In the genomic region with DNA sequence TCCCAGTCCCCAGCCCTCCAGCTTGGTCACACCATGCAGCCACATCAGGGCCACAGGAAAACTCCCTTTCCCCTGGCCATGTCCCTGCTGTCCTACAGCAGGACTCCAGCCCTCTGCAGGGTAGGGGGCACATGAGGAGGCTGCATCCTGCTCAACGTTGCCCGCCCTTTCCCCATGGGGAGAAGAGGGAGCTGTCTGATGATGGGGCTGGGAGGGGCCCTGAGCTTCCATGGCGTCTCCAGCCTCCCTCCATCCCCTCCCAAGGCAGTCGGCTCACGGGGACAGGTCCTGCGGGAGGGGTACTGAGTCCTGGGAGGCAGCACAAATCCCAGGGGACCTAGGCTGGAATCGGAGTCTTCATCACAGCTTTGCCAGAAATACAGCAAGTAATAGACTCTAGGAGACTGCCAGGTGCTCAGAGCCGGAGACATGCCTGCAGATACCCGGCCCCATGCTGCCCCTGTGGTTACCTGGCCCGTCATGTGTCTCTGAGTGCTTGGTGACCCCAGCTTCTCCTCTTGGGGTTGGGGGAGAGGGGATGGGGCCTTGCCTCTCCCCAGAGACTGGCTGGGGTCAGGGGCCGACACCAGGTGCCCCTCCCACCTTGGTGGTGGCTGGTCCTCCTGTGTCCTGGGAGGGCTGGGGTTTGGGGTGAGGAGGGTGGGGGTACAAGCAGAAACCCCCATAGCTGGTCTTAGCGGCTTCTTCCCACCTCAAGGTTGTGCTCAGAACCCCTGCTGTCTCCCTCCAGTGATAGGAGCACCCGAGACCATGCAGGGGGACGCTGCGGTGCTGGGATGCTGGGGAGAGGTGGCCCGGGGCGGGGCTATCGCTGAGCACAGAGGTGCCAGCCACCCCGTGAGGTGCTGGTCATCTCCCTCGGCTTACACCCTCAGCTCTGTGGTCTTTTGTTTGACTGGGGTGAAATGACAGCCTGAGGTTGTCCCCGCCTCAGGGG, we compare ENCODE assay signal across 32 cellular contexts. TPM values are rescaled to one million over a fixed set of nuclear protein-coding genes. Genes with fewer than 3 reads are reported as not detected.
"Had no signal": no experiment of that assay in that cellular context is flagged by ENCODE, and none has a peak within 500 bp of the region (broad histone marks: within the 10 kb centered on the region; RNA-seq: fewer than 3 reads in every experiment).

No MANE protein-coding gene starts in this region.

- H3K4me1 Mint-ChIP-seq: activated naive CD8-positive, alpha-beta T cell treated with anti-CD3 and anti-CD28 coated beads, Interleukin-2, amount 50 U/mL, for 24 hours; naive B cell had no signal

- DNase-seq: activated CD4-positive, alpha-beta T cell treated with anti-CD3 and anti-CD28 coated beads for 1 hour; activated effector memory CD4-positive, alpha-beta T cell treated with Interleukin-2 at 50 U/mL for 16 hours; activated naive CD4-positive, alpha-beta T cell treated with anti-CD3 and anti-CD28 coated beads, Interleukin-2, amount 50 U/mL, for 16 hours; activated naive CD8-positive, alpha-beta T cell treated with anti-CD3 and anti-CD28 coated beads, Interleukin-2, amount 50 U/mL, for 24 hours; activated T-cell treated with anti-CD3 and anti-CD28 coated beads, Interleukin-2, amount 50 U/mL, for 48 hours; anterior cingulate cortex; heart right ventricle; islet precursor cell; left cardiac atrium; mesendoderm; mucosa of descending colon; naive B cell; occipital lobe; stimulated activated CD4-positive, alpha-beta T cell treated with anti-CD3 and anti-CD28 coated beads, Interleukin-2, amount 100 ng/mL, for 48 hours; stimulated activated CD8-positive, alpha-beta memory T cell treated with anti-CD3 and anti-CD28 coated beads, Interleukin-4, amount 100 ng/mL, for 48 hours; stimulated activated naive CD4-positive, alpha-beta T cell; substantia nigra; T-helper 1 cell; thyroid gland had no signal

- H3K4me1 ChIP-seq: body of pancreas had no signal

- H3K36me3 Mint-ChIP-seq: naive B cell had no signal

- H3K27me3 ChIP-seq: body of pancreas, cardiac muscle cell, thyroid gland had no signal

- H3K36me3 ChIP-seq: cardiac muscle cell, heart right ventricle, sigmoid colon, thyroid gland had no signal

- H3K4me3 ChIP-seq: body of pancreas, cardiac muscle cell, heart right ventricle, mucosa of descending colon, sigmoid colon, smooth muscle cell, thyroid gland had no signal

- H3K27ac Mint-ChIP-seq: activated naive CD8-positive, alpha-beta T cell treated with anti-CD3 and anti-CD28 coated beads, Interleukin-2, amount 50 U/mL, for 24 hours; naive B cell had no signal

- H3K4me3 Mint-ChIP-seq: activated naive CD8-positive, alpha-beta T cell treated with anti-CD3 and anti-CD28 coated beads, Interleukin-2, amount 50 U/mL, for 24 hours; naive B cell had no signal

- H3K4me2 ChIP-seq: smooth muscle cell had no signal

- H3K9me3 Mint-ChIP-seq: activated naive CD8-positive, alpha-beta T cell treated with anti-CD3 and anti-CD28 coated beads, Interleukin-2, amount 50 U/mL, for 24 hours had no signal

- H3K9me3 ChIP-seq: body of pancreas, heart right ventricle, mucosa of descending colon, sigmoid colon, thyroid gland had no signal

- H3K27ac ChIP-seq: body of pancreas, cardiac muscle cell, epithelial cell of prostate, heart right ventricle, sigmoid colon, thyroid gland had no signal

- ATAC-seq: activated naive CD8-positive, alpha-beta T cell treated with anti-CD3 and anti-CD28 coated beads, Interleukin-2, amount 50 U/mL, for 24 hours; body of pancreas; heart right ventricle; left cardiac atrium; mucosa of descending colon had no signal

RNA-seq across cellular contexts. Expression of a gene that starts 2.3 kb away (rescaled TPM):
- total RNA-seq: activated CD8-positive, alpha-beta memory T cell treated with anti-CD3 and anti-CD28 coated beads for 36 hours; body of pancreas; cardiac muscle cell; chondrocyte; fibroblast of villous mesenchyme; lower leg skin; occipital lobe; renal cortical epithelial cell; smooth muscle cell had no signal
- polyA plus RNA-seq: cardiac muscle cell, heart right ventricle, smooth muscle cell had no signal

RNA-seq across cellular contexts. Expression of a gene that starts 11.3 kb away (rescaled TPM):
- total RNA-seq: activated CD8-positive, alpha-beta memory T cell treated with anti-CD3 and anti-CD28 coated beads for 36 hours; body of pancreas; cardiac muscle cell; chondrocyte; fibroblast of villous mesenchyme; heart right ventricle; left cardiac atrium; lower leg skin; mucosa of descending colon; occipital lobe; posterior vena cava; renal cortical epithelial cell; sigmoid colon; smooth muscle cell; thyroid gland; ureter had no signal
- polyA plus RNA-seq: cardiac muscle cell, heart right ventricle, neural cell, sigmoid colon, smooth muscle cell had no signal
